In the genomic region with DNA sequence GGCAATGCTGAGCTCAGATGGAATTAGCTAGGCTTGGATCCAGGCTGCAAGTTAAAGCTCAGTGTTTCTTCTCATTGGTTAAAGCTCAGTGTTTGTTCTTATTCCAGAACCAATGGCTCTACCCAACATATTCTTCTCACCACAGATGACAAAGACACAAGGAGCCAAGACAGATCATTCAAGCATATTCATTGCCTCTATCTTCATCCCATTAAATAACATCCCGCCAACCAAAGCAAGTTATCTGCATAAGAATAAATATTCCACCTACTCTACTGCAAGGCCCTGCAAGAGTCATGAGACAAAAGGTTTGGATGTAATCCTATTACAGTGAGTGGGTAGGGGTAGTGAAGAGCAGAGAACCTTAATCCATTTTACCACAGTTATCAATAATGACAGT, we compare ENCODE assay signal across 21 cellular contexts.
DNase-seq lines count a peak whose midpoint lies in the region; ATAC-seq, FAIRE-seq and TF ChIP-seq lines count a peak whose summit lies in the region.
"Had no signal": no experiment of that assay in that cellular context is flagged by ENCODE, and none has a peak within 500 bp of the region (broad histone marks: within the 10 kb centered on the region; RNA-seq: fewer than 3 reads in every experiment).

No MANE protein-coding gene starts in this region.

- TF ChIP-seq EP300 in H1 (IDR thresholded peaks at IDR 0.05; ENCODE audit: borderline replicate concordance in 1 of 2, low read depth in 2 of 2, low read length in 2 of 2): no peak

- no peak overlapping the region for H3K18ac ChIP-seq in H1 (ENCODE audit: extremely low read depth, low read length)

- no peak overlapping the region for H4K8ac ChIP-seq in H1 (ENCODE audit: extremely low read depth, insufficient read depth, low read length)

- no peaks in the 10 kb centered on the region for H3K23me2 ChIP-seq in H1 (ENCODE audit: low read depth, low read length)

- no peak overlapping the region for H3K4me3 ChIP-seq in A673 (ENCODE audit: low read depth, low read length, poor library complexity, severe bottlenecking)
- no peak overlapping the region for H3K4me3 ChIP-seq in H7 (ENCODE audit: insufficient read depth, low read depth, low read length)
- H3K4me3 ChIP-seq in H1 (ENCODE audit: extremely low read depth in 1 of 4, insufficient read depth in 2 of 4, low read depth in 3 of 4, low read length in 4 of 4): no peak overlapping the region
- H3K4me3 ChIP-seq: A549, BLaER1 had no signal

- H3K9ac ChIP-seq in H1 (replicated peaks in 1 of 4; ENCODE audit: extremely low read depth in 1 of 4, low read depth in 3 of 4, low read length in 3 of 4): no peak overlapping the region
- H3K9ac ChIP-seq: BLaER1 had no signal

- no peaks in the 10 kb centered on the region for H3K36me3 ChIP-seq in A673 (ENCODE audit: insufficient read depth, low read length, poor library complexity, severe bottlenecking)
- H3K36me3 ChIP-seq in H7 (replicated peaks; ENCODE audit: control insufficient read depth, insufficient read depth, low read length): no peaks in the 10 kb centered on the region
- no peaks in the 10 kb centered on the region for H3K36me3 ChIP-seq in H1 (ENCODE audit: control insufficient read depth in 2 of 4, insufficient read depth in 4 of 4, low read length in 3 of 4)
- H3K36me3 ChIP-seq: BLaER1 had no signal

- no peak for ATAC-seq in HG03571 (IDR thresholded peaks at IDR 0.05; ENCODE audit: unreplicated experiment)
- no peak for ATAC-seq in GM21367 (IDR thresholded peaks at IDR 0.05; ENCODE audit: unreplicated experiment)
- ATAC-seq in GM18909 (IDR thresholded peaks at IDR 0.05; ENCODE audit: poor library complexity, unreplicated experiment): no peak
- no peak for ATAC-seq in HG03521 (IDR thresholded peaks at IDR 0.05; ENCODE audit: unreplicated experiment)
- ATAC-seq: A549; CD8-positive, alpha-beta T cell; HepG2 had no signal

- H2BK5ac ChIP-seq in H1 (ENCODE audit: low read depth, low read length): no peak overlapping the region

- no peak for FAIRE-seq in H1 (lab: Jason Lieb, UNC)
- FAIRE-seq: A549, G401.6, GM12891, H54, HepG2 had no signal

- no peaks in the 10 kb centered on the region for H4K20me1 ChIP-seq in H1 (replicated peaks in 1 of 2; ENCODE audit: control insufficient read depth in 1 of 2, insufficient read depth in 2 of 2, low read length in 2 of 2)
- H4K20me1 ChIP-seq: BLaER1 had no signal

- H2BK120ac ChIP-seq in H1 (replicated peaks; ENCODE audit: low read depth, low read length): no peak overlapping the region

- H4K5ac ChIP-seq in H1 (ENCODE audit: insufficient read length, low read depth, low read length): no peak overlapping the region

- 47% methylated on average over 1 of the region's 1 CpG; no CpG with 5 or more reads in 1 of the 2 experiments for WGBS in H1 (ENCODE audit: extremely low coverage in 1 of 2, insufficient coverage in 1 of 2, insufficient read length in 1 of 2, insufficient replicate concordance in 2 of 2, low coverage in 1 of 2, low lambda C conversion rate in 2 of 2, missing lambda C conversion rate in 1 of 2), 2 experiments

- intact Hi-C loops in A673 (cut with micrococcal nuclease; ENCODE audit: unreplicated experiment): no loop called here

- no peak overlapping the region for H3K23ac ChIP-seq in H1 (ENCODE audit: insufficient read length)

- POLR2A ChIA-PET in A673 (lab: Charles Lee; ENCODE audit: low non-redundant PET) (no interaction called here), H1 (lab: Charles Lee; ENCODE audit: partially characterized antibody) (interaction anchor here (0.6 kb wide), 1 partner anchor 120 kb away, joined by 3 read pairs; no protein-coding TSS in a partner anchor)

- no peak overlapping the region for H2BK15ac ChIP-seq in H1 (ENCODE audit: low read length)

- no peaks in the 10 kb centered on the region for H3K79me1 ChIP-seq in H1 (ENCODE audit: low read depth, low read length)

- H2BK20ac ChIP-seq in H1 (ENCODE audit: low read length): no peak overlapping the region

- H3K27me3 ChIP-seq in A673 (replicated peaks; ENCODE audit: insufficient read depth, low read depth, low read length, poor library complexity) (no peaks in the 10 kb centered on the region), H7 (ENCODE audit: control insufficient read depth, insufficient read depth, low read length) (no peaks in the 10 kb centered on the region), H1 (replicated peaks in 1 of 4; ENCODE audit: control insufficient read depth in 3 of 4, extremely low read depth in 1 of 4, insufficient read depth in 3 of 4, low read length in 3 of 4) (no peaks in the 10 kb centered on the region)
- H3K27me3 ChIP-seq: BLaER1 had no signal

- H3K4me1 ChIP-seq in A673 (ENCODE audit: insufficient read depth, low read length, poor library complexity, severe bottlenecking) (no peaks in the 10 kb centered on the region), H1 (replicated peaks in 1 of 4; ENCODE audit: control insufficient read depth in 3 of 4, insufficient read depth in 4 of 4, low read length in 3 of 4) (peaks cover 0 to 7% (median 0%) of the 10 kb centered on the region in 4 experiments; a peak in 1 of 7 replicates)
- H3K4me1 ChIP-seq: A549, BLaER1 had no signal

- H3K14ac ChIP-seq in H1 (ENCODE audit: insufficient read length): no peak overlapping the region

- no peak for TF ChIP-seq POLR2A in H1 (IDR thresholded peaks at IDR 0.05; ENCODE audit: control extremely low read depth in 1 of 2, low read depth in 2 of 2, low read length in 2 of 2)

- no peaks in the 10 kb centered on the region for H3K9me3 ChIP-seq in A673 (ENCODE audit: low read depth, low read length, poor library complexity, severe bottlenecking)
- H3K9me3 ChIP-seq in H1 (ENCODE audit: insufficient read depth in 2 of 2, low read depth in 1 of 2, low read length in 1 of 2): no peaks in the 10 kb centered on the region
- H3K9me3 ChIP-seq: A549, BLaER1 had no signal

- CTCF ChIA-PET in A673 (lab: Charles Lee) (no interaction called here), H1 (lab: Charles Lee; ENCODE audit: partially characterized antibody) (interaction anchor here (0.9 to 1.2 kb wide), 2 partner anchors 11 to 58 kb away, joined by 3 read pairs; no protein-coding TSS in a partner anchor)

- H3K56ac ChIP-seq in H1 (replicated peaks; ENCODE audit: insufficient read length, low read depth, low read length): no peak overlapping the region

- no peak overlapping the region for H4K91ac ChIP-seq in H1 (replicated peaks; ENCODE audit: insufficient read length, low read length)

- TF ChIP-seq CTCF in A673 (conservative IDR thresholded peaks at IDR 0.05; ENCODE audit: low read depth, low read length) (no peak), H1 (IDR thresholded peaks at IDR 0.05; ENCODE audit: control extremely low read depth in 1 of 3, insufficient read depth in 1 of 3, low read depth in 1 of 3, low read length in 3 of 3) (no peak)

- no peak for TF ChIP-seq RAD21 in H1 (IDR thresholded peaks at IDR 0.05 in 1 of 2, conservative IDR thresholded peaks at IDR 0.05 in 1 of 2; ENCODE audit: low read depth in 2 of 2, low read length in 2 of 2)

- H3K4me2 ChIP-seq in H1 (ENCODE audit: insufficient read depth in 1 of 2, low read depth in 2 of 2, low read length in 2 of 2): no peak overlapping the region
- H3K4me2 ChIP-seq: A549, BLaER1 had no signal

- H3K27ac ChIP-seq in A673 (ENCODE audit: low read depth, low read length, poor library complexity, severe bottlenecking) (no peak overlapping the region), H1 (ENCODE audit: low read depth, low read length) (no peak overlapping the region)
- H3K27ac ChIP-seq: 22Rv1, A549, BLaER1 had no signal

- DNase-seq in A673 (ENCODE audit: low spot score): peak; percentile 13
- peak; percentile 9 for DNase-seq in H7
- DNase-seq in NCI-H82 treated with DMSO at 0.1 percent for 48 hours (lab: John Stamatoyannopoulos, UW; ENCODE audit: unreplicated experiment): peak; percentile 74
- no peak for DNase-seq in H1 (ENCODE audit: low read depth in 1 of 2, low spot score in 2 of 2)
- DNase-seq: Calu3; CD8-positive, alpha-beta T cell; DMS 273 treated with DMSO at 0.1 percent for 48 hours; DMS53; Karpas-422; KBM-7 had no signal

- peak overlapping the region; percentile 22; the same call in 1 of the 2 replicates for H2AFZ ChIP-seq in H1 (ENCODE audit: low read length)

- no TSS peak for BruUV-seq in A673 (replicated peaks; lab: Mats Ljungman, UMichigan)

- H2AK5ac ChIP-seq in H1 (ENCODE audit: low read depth, low read length): no peak overlapping the region

- no peak overlapping the region for H3K4ac ChIP-seq in H1 (replicated peaks; ENCODE audit: insufficient read length, low read depth, low read length)

- H3K79me2 ChIP-seq in H1 (ENCODE audit: control insufficient read depth in 1 of 2, insufficient read depth in 2 of 2, low read length in 2 of 2): no peaks in the 10 kb centered on the region

- H2BK12ac ChIP-seq in H1 (ENCODE audit: low read depth, low read length): no peak overlapping the region

TF ChIP-seq in H1, 55 proteins besides CTCF, POLR2A, EP300 and RAD21 (continues in another document):
- TF ChIP-seq CHD2 (IDR thresholded peaks at IDR 0.05; ENCODE audit: low read length): no peak
- TF ChIP-seq RBBP5 (IDR thresholded peaks at IDR 0.05; ENCODE audit: borderline replicate concordance, low read depth, low read length): no peak
- TF ChIP-seq CHD1 (IDR thresholded peaks at IDR 0.05; ENCODE audit: low read depth, low read length): no peak
- TF ChIP-seq RXRA (IDR thresholded peaks at IDR 0.05; ENCODE audit: insufficient read depth, low read depth, low read length): no peak
- TF ChIP-seq KDM1A (IDR thresholded peaks at IDR 0.05; ENCODE audit: borderline replicate concordance, low read length): no peak
- TF ChIP-seq NANOG (IDR thresholded peaks at IDR 0.05; ENCODE audit: insufficient read depth, low read depth, low read length, poor library complexity, severe bottlenecking): no peak
- no peak for TF ChIP-seq SP4 (IDR thresholded peaks at IDR 0.05; ENCODE audit: low read length)

Comparison
In these comparisons a context has a peak if more than half of its experiments do, and no peak if none do; other contexts are left out.
1. DNase-seq: peak in A673 (single experiment), H7 (single experiment) and NCI-H82 treated with DMSO at 0.1 percent for 48 hours (single experiment); none in H1 (0 of 2).